In genomic region chr16:9248162-9248561, GRCh38 we compare ENCODE assay signal across 19 cellular contexts.
"Had no signal": no experiment of that assay in that cellular context is flagged by ENCODE, and none has a peak within 500 bp of the region (broad histone marks: within the 10 kb centered on the region; RNA-seq: fewer than 3 reads in every experiment).

No MANE protein-coding gene starts in this region.

- ATAC-seq: left ventricle myocardium superior; natural killer cell; psoas muscle; right cardiac atrium; stimulated activated memory B cell treated with anti-CD40 and anti-IgM and Interleukin-4, amounts not matched to agents 10 μg/mL and 1 μg/mL and 100 μg/mL, for 72 hours; stimulated activated naive CD8-positive, alpha-beta T cell treated with anti-CD3 and anti-CD28 coated beads, Interleukin-15, Interleukin-2, amounts not matched to agents 100 U/mL and 50 U/mL, for 24 hours had no signal

- DNase-seq: dorsolateral prefrontal cortex; effector CD4-positive, alpha-beta T cell; hypothalamus; left ventricle myocardium superior; natural killer cell; psoas muscle; right cardiac atrium; spleen; stimulated activated CD4-positive, alpha-beta T cell treated with anti-CD3 and anti-CD28 coated beads, Interleukin-4, amount 100 ng/mL, for 4 hours; stimulated activated naive CD8-positive, alpha-beta T cell treated with anti-CD3 and anti-CD28 coated beads, Interleukin-15, Interleukin-2, amounts not matched to agents 100 U/mL and 50 U/mL, for 24 hours; substantia nigra; testis; tibial artery had no signal

- H3K4me1 ChIP-seq: psoas muscle, spleen, testis, tibial artery had no signal

- H3K36me3 ChIP-seq: spleen, tibial artery had no signal

- H3K4me3 ChIP-seq: dorsolateral prefrontal cortex, lung, psoas muscle, skin epidermis, spleen, testis, tibial artery had no signal

- FAIRE-seq: colon, frontal cortex, keratinocyte had no signal

- H3K27ac ChIP-seq: dorsolateral prefrontal cortex, psoas muscle, skin epidermis, spleen, testis, tibial artery had no signal

- H3K9me3 ChIP-seq: psoas muscle, spleen, testis, tibial artery had no signal

- H3K27me3 ChIP-seq: dorsolateral prefrontal cortex, testis, tibial artery had no signal
